Comparison of ENCODE assay signal across 1 cellular context in the genomic region with DNA sequence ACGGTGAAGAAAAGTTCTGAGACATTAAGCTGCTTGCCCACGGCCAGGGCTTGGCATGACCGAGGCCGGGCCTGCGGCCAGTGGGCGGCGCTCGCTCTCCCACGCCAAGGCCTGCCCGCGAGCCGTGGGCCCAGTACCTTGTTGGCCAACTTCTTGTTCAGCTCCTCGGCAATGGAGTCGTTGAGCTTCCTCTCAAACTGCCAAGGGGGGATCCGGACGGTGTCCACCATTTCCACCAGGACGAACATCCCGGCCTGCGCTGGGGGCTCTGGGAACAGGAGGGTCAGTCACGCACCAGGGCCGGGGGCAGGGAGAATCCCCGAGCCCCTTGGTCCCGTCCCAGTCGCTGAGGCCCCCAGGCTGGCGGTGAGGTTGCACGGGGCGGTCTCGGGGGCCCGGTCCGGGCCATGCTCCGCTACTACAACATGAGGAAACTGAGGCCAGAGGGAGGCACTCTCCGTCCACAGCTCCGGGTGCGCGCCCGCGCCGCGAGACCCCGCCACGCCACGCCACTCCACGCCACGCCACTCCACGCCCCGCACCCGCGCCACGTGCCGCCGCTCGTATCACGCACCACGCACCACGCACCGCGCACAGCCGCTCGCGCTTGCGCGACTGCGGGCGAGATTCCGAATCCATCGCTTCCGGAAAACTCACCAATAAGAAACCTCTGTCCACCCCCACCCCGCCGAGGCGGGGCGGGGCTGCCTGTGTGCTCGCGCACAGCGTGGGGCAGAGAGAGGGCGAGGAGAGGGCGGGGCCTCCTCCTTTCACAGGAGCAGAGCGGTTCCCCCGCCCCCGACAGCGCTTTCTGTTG.
TF ChIP-seq lines count a peak whose summit lies in the region.

Gene POLR3H, minus strand, starts transcription at position 617 of the 817 bp plus-strand sequence. Its CDS starts 369 bp downstream, at position 248.

TF ChIP-seq in GM12878, 131 proteins besides CTCF, POLR2A, EP300 and RAD21 (continued from another document and continues in another):
- TF ChIP-seq, protein P1, sequence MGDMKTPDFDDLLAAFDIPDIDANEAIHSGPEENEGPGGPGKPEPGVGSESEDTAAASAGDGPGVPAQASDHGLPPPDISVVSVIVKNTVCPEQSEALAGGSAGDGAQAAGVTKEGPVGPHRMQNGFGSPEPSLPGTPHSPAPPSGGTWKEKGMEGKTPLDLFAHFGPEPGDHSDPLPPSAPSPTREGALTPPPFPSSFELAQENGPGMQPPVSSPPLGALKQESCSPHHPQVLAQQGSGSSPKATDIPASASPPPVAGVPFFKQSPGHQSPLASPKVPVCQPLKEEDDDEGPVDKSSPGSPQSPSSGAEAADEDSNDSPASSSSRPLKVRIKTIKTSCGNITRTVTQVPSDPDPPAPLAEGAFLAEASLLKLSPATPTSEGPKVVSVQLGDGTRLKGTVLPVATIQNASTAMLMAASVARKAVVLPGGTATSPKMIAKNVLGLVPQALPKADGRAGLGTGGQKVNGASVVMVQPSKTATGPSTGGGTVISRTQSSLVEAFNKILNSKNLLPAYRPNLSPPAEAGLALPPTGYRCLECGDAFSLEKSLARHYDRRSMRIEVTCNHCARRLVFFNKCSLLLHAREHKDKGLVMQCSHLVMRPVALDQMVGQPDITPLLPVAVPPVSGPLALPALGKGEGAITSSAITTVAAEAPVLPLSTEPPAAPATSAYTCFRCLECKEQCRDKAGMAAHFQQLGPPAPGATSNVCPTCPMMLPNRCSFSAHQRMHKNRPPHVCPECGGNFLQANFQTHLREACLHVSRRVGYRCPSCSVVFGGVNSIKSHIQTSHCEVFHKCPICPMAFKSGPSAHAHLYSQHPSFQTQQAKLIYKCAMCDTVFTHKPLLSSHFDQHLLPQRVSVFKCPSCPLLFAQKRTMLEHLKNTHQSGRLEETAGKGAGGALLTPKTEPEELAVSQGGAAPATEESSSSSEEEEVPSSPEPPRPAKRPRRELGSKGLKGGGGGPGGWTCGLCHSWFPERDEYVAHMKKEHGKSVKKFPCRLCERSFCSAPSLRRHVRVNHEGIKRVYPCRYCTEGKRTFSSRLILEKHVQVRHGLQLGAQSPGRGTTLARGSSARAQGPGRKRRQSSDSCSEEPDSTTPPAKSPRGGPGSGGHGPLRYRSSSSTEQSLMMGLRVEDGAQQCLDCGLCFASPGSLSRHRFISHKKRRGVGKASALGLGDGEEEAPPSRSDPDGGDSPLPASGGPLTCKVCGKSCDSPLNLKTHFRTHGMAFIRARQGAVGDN (IDR thresholded peaks at IDR 0.05): peak; percentile 47; the same call in 1 of the 2 replicates
- TF ChIP-seq BACH1 (IDR thresholded peaks at IDR 0.05; ENCODE audit: borderline replicate concordance) (peak; percentile 100), SUZ12 (IDR thresholded peaks at IDR 0.05; ENCODE audit: unreplicated experiment) (no peak), SIX5 (IDR thresholded peaks at IDR 0.05; ENCODE audit: low read depth, low read length, severe bottlenecking) (no peak), POU2F2 (IDR thresholded peaks at IDR 0.05; ENCODE audit: borderline replicate concordance, low read depth, low read length) (no peak; the same call in 2 of the 3 replicates), ZNF24 (IDR thresholded peaks at IDR 0.05) (no peak), NBN (IDR thresholded peaks at IDR 0.05) (no peak), TAF1 (IDR thresholded peaks at IDR 0.05; ENCODE audit: borderline replicate concordance, low read depth, low read length) (peak; percentile 51; the same call in 1 of the 2 replicates), NRF1 (conservative IDR thresholded peaks at IDR 0.05; ENCODE audit: low read depth, low read length) (peak; percentile 79), CBX3 (IDR thresholded peaks at IDR 0.05; ENCODE audit: borderline replicate concordance, low read depth) (no peak), NFYA (IDR thresholded peaks at IDR 0.05; ENCODE audit: borderline replicate concordance, low read depth, low read length) (no peak), SMC3 (IDR thresholded peaks at IDR 0.05; ENCODE audit: borderline replicate concordance, low read length) (peak; percentile 31; the same call in 1 of the 2 replicates), CHD2 (IDR thresholded peaks at IDR 0.05; ENCODE audit: borderline replicate concordance, low read depth, low read length) (peak; percentile 86), CEBPB (IDR thresholded peaks at IDR 0.05; ENCODE audit: borderline replicate concordance in 1 of 2, low read depth in 2 of 2, low read length in 2 of 2) (no peak), BHLHE40 (IDR thresholded peaks at IDR 0.05; ENCODE audit: borderline replicate concordance in 1 of 2, low read depth in 2 of 2, low read length in 1 of 2) (peak; percentile 88 to 94), RUNX3 (IDR thresholded peaks at IDR 0.05; ENCODE audit: low read length) (peak; percentile 27), KAT2A (conservative IDR thresholded peaks at IDR 0.05; ENCODE audit: control insufficient read depth, low read depth, low read length) (no peak), FOS (IDR thresholded peaks at IDR 0.05; ENCODE audit: borderline replicate concordance, extremely low read depth, insufficient read length) (no peak), KLF5 (IDR thresholded peaks at IDR 0.05; ENCODE audit: partially characterized antibody) (no peak), LARP7 (IDR thresholded peaks at IDR 0.05) (peak; percentile 84), SP1 (IDR thresholded peaks at IDR 0.05; ENCODE audit: low read depth, low read length) (peak; percentile 65), E2F8 (IDR thresholded peaks at IDR 0.05; ENCODE audit: low read depth, partially characterized antibody) (no peak), EGR1 (IDR thresholded peaks at IDR 0.05; ENCODE audit: borderline replicate concordance in 1 of 2, low read depth in 2 of 2, low read length in 2 of 2) (peak in 1 of 2 experiments; percentile 67; a peak in 2 of 3 replicates), CHD1 (IDR thresholded peaks at IDR 0.05; ENCODE audit: low read depth, low read length) (0 out of 2 replicates have a peak, but pooled peaks have one; percentile 49), FOXK2 (IDR thresholded peaks at IDR 0.05) (no peak), IKZF1 (conservative IDR thresholded peaks at IDR 0.05) (peak; percentile 74), HCFC1 (IDR thresholded peaks at IDR 0.05; ENCODE audit: low read length) (peak; percentile 20; the same call in 1 of the 2 replicates), BCL11A (IDR thresholded peaks at IDR 0.05; ENCODE audit: low read depth, low read length) (no peak), TBL1XR1 (IDR thresholded peaks at IDR 0.05; ENCODE audit: low read depth, low read length) (0 out of 2 replicates have a peak, but pooled peaks have one; percentile 9), TCF7 (IDR thresholded peaks at IDR 0.05; ENCODE audit: borderline replicate concordance) (no peak), GATAD2B (conservative IDR thresholded peaks at IDR 0.05; ENCODE audit: low read depth) (peak; percentile 100), RB1 (IDR thresholded peaks at IDR 0.05; ENCODE audit: borderline replicate concordance) (no peak), MEF2B (IDR thresholded peaks at IDR 0.05; ENCODE audit: partially characterized antibody, poor library complexity, severe bottlenecking) (no peak), FOXM1 (IDR thresholded peaks at IDR 0.05; ENCODE audit: low read depth, low read length) (no peak), TCF3 (IDR thresholded peaks at IDR 0.05; ENCODE audit: borderline replicate concordance, insufficient read depth, low read depth, low read length) (no peak)
- TF ChIP-seq, protein P2, sequence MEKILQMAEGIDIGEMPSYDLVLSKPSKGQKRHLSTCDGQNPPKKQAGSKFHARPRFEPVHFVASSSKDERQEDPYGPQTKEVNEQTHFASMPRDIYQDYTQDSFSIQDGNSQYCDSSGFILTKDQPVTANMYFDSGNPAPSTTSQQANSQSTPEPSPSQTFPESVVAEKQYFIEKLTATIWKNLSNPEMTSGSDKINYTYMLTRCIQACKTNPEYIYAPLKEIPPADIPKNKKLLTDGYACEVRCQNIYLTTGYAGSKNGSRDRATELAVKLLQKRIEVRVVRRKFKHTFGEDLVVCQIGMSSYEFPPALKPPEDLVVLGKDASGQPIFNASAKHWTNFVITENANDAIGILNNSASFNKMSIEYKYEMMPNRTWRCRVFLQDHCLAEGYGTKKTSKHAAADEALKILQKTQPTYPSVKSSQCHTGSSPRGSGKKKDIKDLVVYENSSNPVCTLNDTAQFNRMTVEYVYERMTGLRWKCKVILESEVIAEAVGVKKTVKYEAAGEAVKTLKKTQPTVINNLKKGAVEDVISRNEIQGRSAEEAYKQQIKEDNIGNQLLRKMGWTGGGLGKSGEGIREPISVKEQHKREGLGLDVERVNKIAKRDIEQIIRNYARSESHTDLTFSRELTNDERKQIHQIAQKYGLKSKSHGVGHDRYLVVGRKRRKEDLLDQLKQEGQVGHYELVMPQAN (conservative IDR thresholded peaks at IDR 0.05): peak; percentile 88
- TF ChIP-seq, protein P3, sequence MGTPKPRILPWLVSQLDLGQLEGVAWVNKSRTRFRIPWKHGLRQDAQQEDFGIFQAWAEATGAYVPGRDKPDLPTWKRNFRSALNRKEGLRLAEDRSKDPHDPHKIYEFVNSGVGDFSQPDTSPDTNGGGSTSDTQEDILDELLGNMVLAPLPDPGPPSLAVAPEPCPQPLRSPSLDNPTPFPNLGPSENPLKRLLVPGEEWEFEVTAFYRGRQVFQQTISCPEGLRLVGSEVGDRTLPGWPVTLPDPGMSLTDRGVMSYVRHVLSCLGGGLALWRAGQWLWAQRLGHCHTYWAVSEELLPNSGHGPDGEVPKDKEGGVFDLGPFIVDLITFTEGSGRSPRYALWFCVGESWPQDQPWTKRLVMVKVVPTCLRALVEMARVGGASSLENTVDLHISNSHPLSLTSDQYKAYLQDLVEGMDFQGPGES (IDR thresholded peaks at IDR 0.05): no peak
- TF ChIP-seq, protein P4, sequence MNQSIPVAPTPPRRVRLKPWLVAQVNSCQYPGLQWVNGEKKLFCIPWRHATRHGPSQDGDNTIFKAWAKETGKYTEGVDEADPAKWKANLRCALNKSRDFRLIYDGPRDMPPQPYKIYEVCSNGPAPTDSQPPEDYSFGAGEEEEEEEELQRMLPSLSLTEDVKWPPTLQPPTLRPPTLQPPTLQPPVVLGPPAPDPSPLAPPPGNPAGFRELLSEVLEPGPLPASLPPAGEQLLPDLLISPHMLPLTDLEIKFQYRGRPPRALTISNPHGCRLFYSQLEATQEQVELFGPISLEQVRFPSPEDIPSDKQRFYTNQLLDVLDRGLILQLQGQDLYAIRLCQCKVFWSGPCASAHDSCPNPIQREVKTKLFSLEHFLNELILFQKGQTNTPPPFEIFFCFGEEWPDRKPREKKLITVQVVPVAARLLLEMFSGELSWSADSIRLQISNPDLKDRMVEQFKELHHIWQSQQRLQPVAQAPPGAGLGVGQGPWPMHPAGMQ (IDR thresholded peaks at IDR 0.05; ENCODE audit: borderline replicate concordance): no peak
- TF ChIP-seq, protein P5, sequence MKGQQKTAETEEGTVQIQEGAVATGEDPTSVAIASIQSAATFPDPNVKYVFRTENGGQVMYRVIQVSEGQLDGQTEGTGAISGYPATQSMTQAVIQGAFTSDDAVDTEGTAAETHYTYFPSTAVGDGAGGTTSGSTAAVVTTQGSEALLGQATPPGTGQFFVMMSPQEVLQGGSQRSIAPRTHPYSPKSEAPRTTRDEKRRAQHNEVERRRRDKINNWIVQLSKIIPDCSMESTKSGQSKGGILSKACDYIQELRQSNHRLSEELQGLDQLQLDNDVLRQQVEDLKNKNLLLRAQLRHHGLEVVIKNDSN (IDR thresholded peaks at IDR 0.05; ENCODE audit: borderline replicate concordance, extremely low read length, insufficient read depth, low read depth, low read length): peak; percentile 77
- TF ChIP-seq, protein P6, sequence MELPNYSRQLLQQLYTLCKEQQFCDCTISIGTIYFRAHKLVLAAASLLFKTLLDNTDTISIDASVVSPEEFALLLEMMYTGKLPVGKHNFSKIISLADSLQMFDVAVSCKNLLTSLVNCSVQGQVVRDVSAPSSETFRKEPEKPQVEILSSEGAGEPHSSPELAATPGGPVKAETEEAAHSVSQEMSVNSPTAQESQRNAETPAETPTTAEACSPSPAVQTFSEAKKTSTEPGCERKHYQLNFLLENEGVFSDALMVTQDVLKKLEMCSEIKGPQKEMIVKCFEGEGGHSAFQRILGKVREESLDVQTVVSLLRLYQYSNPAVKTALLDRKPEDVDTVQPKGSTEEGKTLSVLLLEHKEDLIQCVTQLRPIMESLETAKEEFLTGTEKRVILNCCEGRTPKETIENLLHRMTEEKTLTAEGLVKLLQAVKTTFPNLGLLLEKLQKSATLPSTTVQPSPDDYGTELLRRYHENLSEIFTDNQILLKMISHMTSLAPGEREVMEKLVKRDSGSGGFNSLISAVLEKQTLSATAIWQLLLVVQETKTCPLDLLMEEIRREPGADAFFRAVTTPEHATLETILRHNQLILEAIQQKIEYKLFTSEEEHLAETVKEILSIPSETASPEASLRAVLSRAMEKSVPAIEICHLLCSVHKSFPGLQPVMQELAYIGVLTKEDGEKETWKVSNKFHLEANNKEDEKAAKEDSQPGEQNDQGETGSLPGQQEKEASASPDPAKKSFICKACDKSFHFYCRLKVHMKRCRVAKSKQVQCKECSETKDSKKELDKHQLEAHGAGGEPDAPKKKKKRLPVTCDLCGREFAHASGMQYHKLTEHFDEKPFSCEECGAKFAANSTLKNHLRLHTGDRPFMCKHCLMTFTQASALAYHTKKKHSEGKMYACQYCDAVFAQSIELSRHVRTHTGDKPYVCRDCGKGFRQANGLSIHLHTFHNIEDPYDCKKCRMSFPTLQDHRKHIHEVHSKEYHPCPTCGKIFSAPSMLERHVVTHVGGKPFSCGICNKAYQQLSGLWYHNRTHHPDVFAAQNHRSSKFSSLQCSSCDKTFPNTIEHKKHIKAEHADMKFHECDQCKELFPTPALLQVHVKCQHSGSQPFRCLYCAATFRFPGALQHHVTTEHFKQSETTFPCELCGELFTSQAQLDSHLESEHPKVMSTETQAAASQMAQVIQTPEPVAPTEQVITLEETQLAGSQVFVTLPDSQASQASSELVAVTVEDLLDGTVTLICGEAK (IDR thresholded peaks at IDR 0.05; ENCODE audit: borderline replicate concordance): no peak
